ENCODE assay signal across 9 cellular contexts in genomic region chr21:33971492-33972013, GRCh38. TPM values are rescaled to one million over a fixed set of nuclear protein-coding genes. Genes with fewer than 3 reads are reported as not detected.
A peak's percentile ranks its signal among the peaks of the same experiment; 100 is the strongest.
DNase-seq lines count a peak whose midpoint lies in the region; TF ChIP-seq lines count a peak whose summit lies in the region.
"Had no signal": no experiment of that assay in that cellular context is flagged by ENCODE, and none has a peak within 500 bp of the region (broad histone marks: within the 10 kb centered on the region; RNA-seq: fewer than 3 reads in every experiment).

No MANE protein-coding gene starts in this region.

- in situ Hi-C loops in G401 (cut with HindIII; ENCODE audit: low sequenced_read_pairs): no loop called here

- no peak overlapping the region for H3K4me3 Mint-ChIP-seq in neural crest cell

- no peak overlapping the region for H3K27ac ChIP-seq in right atrium auricular region
- H3K27ac ChIP-seq in dorsolateral prefrontal cortex: no peak overlapping the region

- intact Hi-C loops in dorsolateral prefrontal cortex (cut with DNase I): no loop called here

- peaks cover 32% of the 10 kb centered on the region for H3K4me1 Mint-ChIP-seq in neural crest cell

- H3K27me3 Mint-ChIP-seq in neural crest cell (ENCODE audit: low read depth): no peaks in the 10 kb centered on the region

- H3K36me3 Mint-ChIP-seq in neural crest cell (ENCODE audit: low read depth): peaks cover 7% of the 10 kb centered on the region

- H3K9me3 Mint-ChIP-seq in neural crest cell: peaks cover 3% of the 10 kb centered on the region

- H3K27me3 ChIP-seq in right atrium auricular region (no peaks in the 10 kb centered on the region), dorsolateral prefrontal cortex (no peaks in the 10 kb centered on the region)

- no peaks in the 10 kb centered on the region for H3K9me3 ChIP-seq in right atrium auricular region

- peak overlapping the region; percentile 1 for H3K27ac Mint-ChIP-seq in neural crest cell (ENCODE audit: unreplicated experiment)

- H3K4me3 ChIP-seq in choroid plexus epithelial cell (ENCODE audit: low read depth, low read length) (no peak overlapping the region), right atrium auricular region (no peak overlapping the region), dorsolateral prefrontal cortex (no peak overlapping the region)

- DNase-seq in G401 (ENCODE audit: low spot score) (peak; percentile 41), M059J (ENCODE audit: low read depth) (peak; percentile 79), choroid plexus epithelial cell (ENCODE audit: low read depth) (peak; percentile 61), neural crest cell (ENCODE audit: low read depth, low spot score) (no peak), right atrium auricular region (ENCODE audit: low spot score) (no peak), dorsolateral prefrontal cortex (no peak), GM03348 (ENCODE audit: low spot score) (no peak), NCI-H1417 (lab: John Stamatoyannopoulos, UW) (no peak)
- DNase-seq: KBM-7 had no signal

- no peak for TF ChIP-seq CTCF in choroid plexus epithelial cell (conservative IDR thresholded peaks at IDR 0.05; ENCODE audit: low read depth, low read length)
- no peak for TF ChIP-seq CTCF in neural crest cell (conservative IDR thresholded peaks at IDR 0.05)
- no peak for TF ChIP-seq CTCF in right atrium auricular region (IDR thresholded peaks at IDR 0.05)
- no peak for TF ChIP-seq CTCF in dorsolateral prefrontal cortex (IDR thresholded peaks at IDR 0.05 in 54 of 56, conservative IDR thresholded peaks at IDR 0.05 in 2 of 56; ENCODE audit: low read depth in 1 of 56, partially characterized antibody in 56 of 56)

- no peaks in the 10 kb centered on the region for H3K36me3 ChIP-seq in right atrium auricular region

- H3K4me1 ChIP-seq in right atrium auricular region: peaks cover 0 to 41% of the 10 kb centered on the region in 2 donors

RNA-seq across cellular contexts. Expression of gene ATP5PO, which starts 55.9 kb away (rescaled TPM):
- 251 and 334 TPM in 2 replicates for total RNA-seq in G401 (2014; rRNA removed; shearing (Covaris generic))
- 302 and 597 TPM in 2 replicates for total RNA-seq in M059J (2014; rRNA removed; shearing (Covaris generic))
- 231 and 234 TPM in 2 replicates for total RNA-seq in neural crest cell
- 100 to 1,000 TPM; 593 to 693 TPM for total RNA-seq in right atrium auricular region
- total RNA-seq in dorsolateral prefrontal cortex: 100 to 1,000 TPM; 104 to 254 (median 186) TPM

Comparison
In these comparisons a context has a peak if more than half of its experiments do, and no peak if none do; other contexts are left out.
1. DNase-seq: peak in G401 (single experiment), M059J (single experiment) and choroid plexus epithelial cell (single experiment); none in neural crest cell (single experiment), right atrium auricular region (single experiment), dorsolateral prefrontal cortex (0 of 10), GM03348 (single experiment) and NCI-H1417 (0 of 3).